9 cellular contexts compared by ENCODE assay signal in the genomic region with DNA sequence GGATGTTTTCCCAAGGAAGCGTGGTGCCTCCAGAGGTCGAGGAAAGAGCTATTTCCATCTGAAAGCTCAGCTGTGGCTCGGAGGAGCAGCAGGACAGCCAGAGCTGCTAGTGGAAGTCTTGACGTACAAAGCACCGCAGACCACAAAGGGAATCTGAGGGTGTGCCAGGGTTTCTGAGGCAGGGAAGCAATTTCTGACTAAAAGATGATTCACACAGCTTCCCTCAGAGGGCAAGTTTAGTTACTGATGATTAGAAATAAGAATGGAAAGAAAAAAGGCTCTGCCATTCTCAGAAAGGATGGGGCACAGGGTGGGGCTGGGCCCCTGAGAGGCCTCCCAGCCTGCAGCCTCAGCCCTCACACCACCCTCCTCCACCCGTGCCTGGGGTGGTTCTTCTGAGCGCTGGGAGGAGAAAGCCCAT. TPM values are rescaled to one million over a fixed set of nuclear protein-coding genes. Genes with fewer than 3 reads are reported as not detected.
A peak's percentile ranks its signal among the peaks of the same experiment; 100 is the strongest.
DNase-seq lines count a peak whose midpoint lies in the region; ATAC-seq and TF ChIP-seq lines count a peak whose summit lies in the region.
"Had no signal": no experiment of that assay in that cellular context is flagged by ENCODE, and none has a peak within 500 bp of the region (broad histone marks: within the 10 kb centered on the region; RNA-seq: fewer than 3 reads in every experiment).

No MANE protein-coding gene starts in this region.

- H3K4me3 ChIP-seq in fibroblast of villous mesenchyme (ENCODE audit: low read depth, low read length) (no peak overlapping the region), testis (no peak overlapping the region), MM.1S (ENCODE audit: low read length) (no peak overlapping the region)
- H3K4me3 ChIP-seq: pancreas had no signal

- peaks cover 4% of the 10 kb centered on the region for H3K36me3 Mint-ChIP-seq in WTC11

- H3K9me2 ChIP-seq in MM.1S (replicated peaks; ENCODE audit: insufficient read depth, low read length): no peaks in the 10 kb centered on the region

- H3K4me2 ChIP-seq in MM.1S (ENCODE audit: low read depth, low read length): no peak overlapping the region

- H3K27me3 ChIP-seq in testis: no peaks in the 10 kb centered on the region
- no peaks in the 10 kb centered on the region for H3K27me3 ChIP-seq in MM.1S (replicated peaks; ENCODE audit: insufficient read depth, low read length)
- H3K27me3 ChIP-seq: pancreas had no signal

- peaks cover 14% of the 10 kb centered on the region for H3K4me1 Mint-ChIP-seq in WTC11

- no peak overlapping the region for H3K9ac ChIP-seq in MM.1S (ENCODE audit: low read length)

- no peaks in the 10 kb centered on the region for H3F3A ChIP-seq in MM.1S (ENCODE audit: insufficient read depth, low read length)

- H3K27me3 Mint-ChIP-seq in WTC11 (ENCODE audit: low read depth): peaks cover 2% of the 10 kb centered on the region; the same call in 1 of the 2 replicates

- H3K36me3 ChIP-seq in testis (ENCODE audit: low read depth, missing control alignments): no peaks in the 10 kb centered on the region
- no peaks in the 10 kb centered on the region for H3K36me3 ChIP-seq in MM.1S (replicated peaks; ENCODE audit: insufficient read depth, low read length)
- H3K36me3 ChIP-seq: pancreas had no signal

- peak; percentile 84 for ATAC-seq in WTC11
- ATAC-seq in GM19328 (IDR thresholded peaks at IDR 0.05; ENCODE audit: unreplicated experiment): no peak

- H3K27ac ChIP-seq in testis (no peak overlapping the region), MM.1S (ENCODE audit: low read length) (no peak overlapping the region)
- H3K27ac ChIP-seq: pancreas had no signal

- H2AFZ ChIP-seq in MM.1S (ENCODE audit: low read length): no peak overlapping the region

- H3K4me3 Mint-ChIP-seq in WTC11: no peak overlapping the region

- POLR2A ChIA-PET in WTC11 (lab: Charles Lee): no interaction called here

- DNase-seq in SIG-M5 treated with dmso at 0.1 percent for 504 hours (lab: John Stamatoyannopoulos, UW; ENCODE audit: unreplicated experiment): peak; percentile 50
- DNase-seq in SIG-M5 (lab: John Stamatoyannopoulos, UW): no peak
- DNase-seq in WTC11 (ENCODE audit: low spot score): no peak
- peak; percentile 97 for DNase-seq in fibroblast of villous mesenchyme (ENCODE audit: low read depth)
- DNase-seq in stimulated activated CD8-positive, alpha-beta memory T cell treated with anti-CD3 and anti-CD28 coated beads, Interleukin-15, amount 100 ng/mL, for 48 hours (ENCODE audit: low read depth in 2 of 2): peak; percentile 23 to 44
- DNase-seq in testis: no peak
- DNase-seq in MM.1S: no peak

- WGBS in testis, 2 donors: 49 to 60% methylated on average over 7 of the region's 7 CpGs

- H3K4me1 ChIP-seq in testis: no peaks in the 10 kb centered on the region
- H3K4me1 ChIP-seq in MM.1S (ENCODE audit: low read length): no peaks in the 10 kb centered on the region
- H3K4me1 ChIP-seq: pancreas had no signal

- TF ChIP-seq POLR2A in testis (IDR thresholded peaks at IDR 0.05): no peak

- H3K9me3 ChIP-seq in testis (no peaks in the 10 kb centered on the region), MM.1S (replicated peaks; ENCODE audit: insufficient read depth, low read length) (no peaks in the 10 kb centered on the region)
- H3K9me3 ChIP-seq: pancreas had no signal

- intact Hi-C loops in testis (cut with DNase I; ENCODE audit: low total_unique reads): no loop called here

- H4K20me1 ChIP-seq in MM.1S (ENCODE audit: insufficient read depth, low read length): no peaks in the 10 kb centered on the region

- peaks cover 25% of the 10 kb centered on the region for H3K9me3 Mint-ChIP-seq in WTC11

- CTCF ChIA-PET in WTC11 (lab: Charles Lee): interaction anchor here (0.7 to 2.8 kb wide), 10 partner anchors 11 to 372 kb away, joined by 3 to 14 read pairs (median 4); no protein-coding TSS in a partner anchor

- 0 out of 2 replicates have a peak overlapping the region, but pooled peaks have one; percentile 15 for H3K27ac Mint-ChIP-seq in WTC11

- H3K79me2 ChIP-seq in MM.1S (ENCODE audit: low read length): no peaks in the 10 kb centered on the region

- TF ChIP-seq CTCF in WTC11 (IDR thresholded peaks at IDR 0.05) (no peak), fibroblast of villous mesenchyme (IDR thresholded peaks at IDR 0.05; ENCODE audit: insufficient read depth, low read depth, low read length) (no peak), testis (IDR thresholded peaks at IDR 0.05) (no peak), MM.1S (IDR thresholded peaks at IDR 0.05; ENCODE audit: low read length) (no peak)

TF ChIP-seq in WTC11, 78 proteins besides CTCF, POLR2A, EP300 and RAD21:
- TF ChIP-seq NFYB (CRISPR knock-in tag; conservative IDR thresholded peaks at IDR 0.05; ENCODE audit: low read depth) (no peak), FOXP1 (CRISPR knock-in tag; IDR thresholded peaks at IDR 0.05; ENCODE audit: borderline replicate concordance) (no peak), TCF7 (CRISPR knock-in tag; IDR thresholded peaks at IDR 0.05; ENCODE audit: low read depth) (no peak), MLX (CRISPR knock-in tag; IDR thresholded peaks at IDR 0.05) (no peak), CREM (CRISPR knock-in tag; IDR thresholded peaks at IDR 0.05) (no peak), ZNF121 (CRISPR knock-in tag; IDR thresholded peaks at IDR 0.05) (no peak), SP1 (CRISPR knock-in tag; conservative IDR thresholded peaks at IDR 0.05) (no peak), ERG (CRISPR knock-in tag; IDR thresholded peaks at IDR 0.05) (no peak), SMAD3 (CRISPR knock-in tag; IDR thresholded peaks at IDR 0.05; ENCODE audit: borderline replicate concordance) (no peak), ESRRA (CRISPR knock-in tag; IDR thresholded peaks at IDR 0.05; ENCODE audit: borderline replicate concordance) (no peak), ZNF219 (CRISPR knock-in tag; IDR thresholded peaks at IDR 0.05; ENCODE audit: borderline replicate concordance) (no peak), JAZF1 (CRISPR knock-in tag; IDR thresholded peaks at IDR 0.05) (no peak), ETV6 (CRISPR knock-in tag; IDR thresholded peaks at IDR 0.05) (no peak)

RNA-seq across cellular contexts. Expression of gene SEC13, which starts 45.8 kb away (rescaled TPM):
- total RNA-seq in WTC11 (2021): 121 to 139 TPM (median 132 TPM) in 3 replicates
- total RNA-seq in fibroblast of villous mesenchyme: 292 and 306 TPM in 2 replicates
- total RNA-seq in testis: 100 to 1,000 TPM; 112 to 122 TPM
- 125 TPM for polyA plus RNA-seq in testis (ENCODE audit: insufficient read depth, low read depth, low replicate concordance)

Comparison
In these comparisons a context has a peak if more than half of its experiments do, and no peak if none do; other contexts are left out.
1. DNase-seq: peak in SIG-M5 treated with dmso at 0.1 percent for 504 hours (single experiment), fibroblast of villous mesenchyme (single experiment) and stimulated activated CD8-positive, alpha-beta memory T cell treated with anti-CD3 and anti-CD28 coated beads, Interleukin-15, amount 100 ng/mL, for 48 hours (2 of 2); none in SIG-M5 (single experiment), WTC11 (single experiment), testis (single experiment) and MM.1S (single experiment).